In genomic region chr1:44531785-44532566, GRCh38 we compare ENCODE assay signal across 11 cellular contexts.
DNase-seq lines count a peak whose midpoint lies in the region; ATAC-seq lines count a peak whose summit lies in the region.
"Had no signal": no experiment of that assay in that cellular context is flagged by ENCODE, and none has a peak within 500 bp of the region (broad histone marks: within the 10 kb centered on the region; RNA-seq: fewer than 3 reads in every experiment).

No MANE protein-coding gene starts in this region.

- peak; percentile 34 to 66 for ATAC-seq in activated T-cell treated with anti-CD3 and anti-CD28 coated beads, Interleukin-2, amount 50 U/mL, for 4 hours
- peak; percentile 65 to 91 for ATAC-seq in natural killer cell treated with Interleukin-12 subunit alpha and Interleukin-12 subunit beta and Interleukin-15 and Interleukin-18, amount 100 ng/mL, for 72 hours

- no peaks in the 10 kb centered on the region for H3K36me3 Mint-ChIP-seq in activated T-cell treated with anti-CD3 and anti-CD28 coated beads, Interleukin-2, amount 50 U/mL, for 4 hours (ENCODE audit: insufficient read depth)
- no peaks in the 10 kb centered on the region for H3K36me3 Mint-ChIP-seq in natural killer cell treated with Interleukin-12 subunit alpha and Interleukin-12 subunit beta and Interleukin-15 and Interleukin-18, amount 100 ng/mL, for 72 hours

- H3K4me3 Mint-ChIP-seq in activated T-cell treated with anti-CD3 and anti-CD28 coated beads, Interleukin-2, amount 50 U/mL, for 4 hours = no peak overlapping the region
- H3K4me3 Mint-ChIP-seq in natural killer cell treated with Interleukin-12 subunit alpha and Interleukin-12 subunit beta and Interleukin-15 and Interleukin-18, amount 100 ng/mL, for 72 hours = peak overlapping the region; percentile 43
- H3K4me3 Mint-ChIP-seq: neural crest cell had no signal

- peak overlapping the region; percentile 0 to 15 for H3K27ac Mint-ChIP-seq in natural killer cell treated with Interleukin-12 subunit alpha and Interleukin-12 subunit beta and Interleukin-15 and Interleukin-18, amount 100 ng/mL, for 72 hours

- H3K27me3 Mint-ChIP-seq in activated T-cell treated with anti-CD3 and anti-CD28 coated beads, Interleukin-2, amount 50 U/mL, for 4 hours (ENCODE audit: low read depth) = peaks cover 5% of the 10 kb centered on the region
- peaks cover 0 to 7% of the 10 kb centered on the region in 2 donors for H3K27me3 Mint-ChIP-seq in natural killer cell treated with Interleukin-12 subunit alpha and Interleukin-12 subunit beta and Interleukin-15 and Interleukin-18, amount 100 ng/mL, for 72 hours

- no peaks in the 10 kb centered on the region for H3K9me3 Mint-ChIP-seq in activated T-cell treated with anti-CD3 and anti-CD28 coated beads, Interleukin-2, amount 50 U/mL, for 4 hours
- H3K9me3 Mint-ChIP-seq in natural killer cell treated with Interleukin-12 subunit alpha and Interleukin-12 subunit beta and Interleukin-15 and Interleukin-18, amount 100 ng/mL, for 72 hours = no peaks in the 10 kb centered on the region
- H3K9me3 Mint-ChIP-seq: neural crest cell had no signal

- H3K4me1 Mint-ChIP-seq in activated T-cell treated with anti-CD3 and anti-CD28 coated beads, Interleukin-2, amount 50 U/mL, for 4 hours (ENCODE audit: low read depth) = peaks cover 6% of the 10 kb centered on the region
- H3K4me1 Mint-ChIP-seq in natural killer cell treated with Interleukin-12 subunit alpha and Interleukin-12 subunit beta and Interleukin-15 and Interleukin-18, amount 100 ng/mL, for 72 hours (ENCODE audit: low read depth in 2 of 2) = peaks cover 6 to 13% of the 10 kb centered on the region in 2 donors

- no peak for DNase-seq in activated T-cell treated with anti-CD3 and anti-CD28 coated beads, Interleukin-2, amount 50 U/mL, for 4 hours
- no peak for DNase-seq in activated T-cell treated with anti-CD3 and anti-CD28 coated beads for 4 hours
- peak in 48 of 76 experiments; percentile 0 to 73 (median 30) for DNase-seq in HUDEP-2 (lab: John Stamatoyannopoulos, UW; ENCODE audit: unreplicated experiment in 76 of 76)
- peak; percentile 57 for DNase-seq in amniotic epithelial cell (ENCODE audit: low read depth)
- DNase-seq in natural killer cell treated with Interleukin-12 subunit alpha and Interleukin-12 subunit beta and Interleukin-15 and Interleukin-18, amount 100 ng/mL, for 72 hours (ENCODE audit: low spot score) = no peak
- DNase-seq in COLO668 (lab: John Stamatoyannopoulos, UW; ENCODE audit: unreplicated experiment) = no peak
- DNase-seq in NCI-H2107 (lab: John Stamatoyannopoulos, UW) = no peak
- DNase-seq in activated CD4-positive, alpha-beta T cell treated with anti-CD3 and anti-CD28 coated beads for 4 hours = no peak
- DNase-seq: activated CD4-positive, alpha-beta T cell treated with anti-CD3 and anti-CD28 coated beads for 1 hour; NCI-H1105 treated with DMSO at 0.1 percent for 48 hours had no signal

Comparison
In these comparisons a context has a peak if more than half of its experiments do, and no peak if none do; other contexts are left out.
1. DNase-seq: peak in HUDEP-2 (48 of 76) and amniotic epithelial cell (single experiment); none in activated T-cell treated with anti-CD3 and anti-CD28 coated beads, Interleukin-2, amount 50 U/mL, for 4 hours (single experiment), activated T-cell treated with anti-CD3 and anti-CD28 coated beads for 4 hours (single experiment), natural killer cell treated with Interleukin-12 subunit alpha and Interleukin-12 subunit beta and Interleukin-15 and Interleukin-18, amount 100 ng/mL, for 72 hours (single experiment), COLO668 (single experiment), NCI-H2107 (single experiment) and activated CD4-positive, alpha-beta T cell treated with anti-CD3 and anti-CD28 coated beads for 4 hours (0 of 2).